Comparison of ENCODE assay signal across 1 cellular context in the genomic region with DNA sequence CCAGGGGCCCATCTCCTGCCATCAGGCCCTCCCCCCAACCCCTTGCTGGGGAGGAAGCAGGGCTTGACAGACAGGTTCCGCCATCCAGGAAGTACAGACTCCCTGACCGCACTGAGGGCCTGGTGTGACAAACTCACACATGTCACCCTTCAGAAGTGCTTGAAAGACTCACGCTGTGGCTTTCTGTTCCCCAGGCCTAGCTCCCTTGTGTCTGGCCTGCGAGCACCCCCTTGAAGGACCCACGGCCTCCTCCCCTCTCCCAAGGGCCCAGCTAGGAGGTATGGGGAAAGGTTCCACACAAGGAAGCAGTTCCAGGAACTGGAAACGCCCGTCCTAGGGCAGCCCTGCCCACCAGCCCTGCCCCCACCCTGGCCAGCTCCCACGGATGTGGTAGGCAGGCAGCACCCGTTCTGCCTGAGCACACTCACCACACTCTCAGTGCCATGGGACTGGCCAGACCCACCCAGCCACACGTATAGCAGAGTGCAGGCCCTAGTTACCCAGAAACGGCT.
TF ChIP-seq lines count a peak whose summit lies in the region.

No MANE protein-coding gene starts in this region.

TF ChIP-seq in WTC11, 78 proteins besides CTCF, POLR2A, EP300 and RAD21 (continued from another document):
- TF ChIP-seq, protein P1, sequence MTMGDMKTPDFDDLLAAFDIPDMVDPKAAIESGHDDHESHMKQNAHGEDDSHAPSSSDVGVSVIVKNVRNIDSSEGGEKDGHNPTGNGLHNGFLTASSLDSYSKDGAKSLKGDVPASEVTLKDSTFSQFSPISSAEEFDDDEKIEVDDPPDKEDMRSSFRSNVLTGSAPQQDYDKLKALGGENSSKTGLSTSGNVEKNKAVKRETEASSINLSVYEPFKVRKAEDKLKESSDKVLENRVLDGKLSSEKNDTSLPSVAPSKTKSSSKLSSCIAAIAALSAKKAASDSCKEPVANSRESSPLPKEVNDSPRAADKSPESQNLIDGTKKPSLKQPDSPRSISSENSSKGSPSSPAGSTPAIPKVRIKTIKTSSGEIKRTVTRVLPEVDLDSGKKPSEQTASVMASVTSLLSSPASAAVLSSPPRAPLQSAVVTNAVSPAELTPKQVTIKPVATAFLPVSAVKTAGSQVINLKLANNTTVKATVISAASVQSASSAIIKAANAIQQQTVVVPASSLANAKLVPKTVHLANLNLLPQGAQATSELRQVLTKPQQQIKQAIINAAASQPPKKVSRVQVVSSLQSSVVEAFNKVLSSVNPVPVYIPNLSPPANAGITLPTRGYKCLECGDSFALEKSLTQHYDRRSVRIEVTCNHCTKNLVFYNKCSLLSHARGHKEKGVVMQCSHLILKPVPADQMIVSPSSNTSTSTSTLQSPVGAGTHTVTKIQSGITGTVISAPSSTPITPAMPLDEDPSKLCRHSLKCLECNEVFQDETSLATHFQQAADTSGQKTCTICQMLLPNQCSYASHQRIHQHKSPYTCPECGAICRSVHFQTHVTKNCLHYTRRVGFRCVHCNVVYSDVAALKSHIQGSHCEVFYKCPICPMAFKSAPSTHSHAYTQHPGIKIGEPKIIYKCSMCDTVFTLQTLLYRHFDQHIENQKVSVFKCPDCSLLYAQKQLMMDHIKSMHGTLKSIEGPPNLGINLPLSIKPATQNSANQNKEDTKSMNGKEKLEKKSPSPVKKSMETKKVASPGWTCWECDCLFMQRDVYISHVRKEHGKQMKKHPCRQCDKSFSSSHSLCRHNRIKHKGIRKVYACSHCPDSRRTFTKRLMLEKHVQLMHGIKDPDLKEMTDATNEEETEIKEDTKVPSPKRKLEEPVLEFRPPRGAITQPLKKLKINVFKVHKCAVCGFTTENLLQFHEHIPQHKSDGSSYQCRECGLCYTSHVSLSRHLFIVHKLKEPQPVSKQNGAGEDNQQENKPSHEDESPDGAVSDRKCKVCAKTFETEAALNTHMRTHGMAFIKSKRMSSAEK (CRISPR knock-in tag; IDR thresholded peaks at IDR 0.05; ENCODE audit: borderline replicate concordance): no peak
- TF ChIP-seq, protein P2, sequence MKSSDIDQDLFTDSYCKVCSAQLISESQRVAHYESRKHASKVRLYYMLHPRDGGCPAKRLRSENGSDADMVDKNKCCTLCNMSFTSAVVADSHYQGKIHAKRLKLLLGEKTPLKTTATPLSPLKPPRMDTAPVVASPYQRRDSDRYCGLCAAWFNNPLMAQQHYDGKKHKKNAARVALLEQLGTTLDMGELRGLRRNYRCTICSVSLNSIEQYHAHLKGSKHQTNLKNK (CRISPR knock-in tag; IDR thresholded peaks at IDR 0.05): 0 out of 2 replicates have a peak, but pooled peaks have one; percentile 15
- TF ChIP-seq, protein P3, sequence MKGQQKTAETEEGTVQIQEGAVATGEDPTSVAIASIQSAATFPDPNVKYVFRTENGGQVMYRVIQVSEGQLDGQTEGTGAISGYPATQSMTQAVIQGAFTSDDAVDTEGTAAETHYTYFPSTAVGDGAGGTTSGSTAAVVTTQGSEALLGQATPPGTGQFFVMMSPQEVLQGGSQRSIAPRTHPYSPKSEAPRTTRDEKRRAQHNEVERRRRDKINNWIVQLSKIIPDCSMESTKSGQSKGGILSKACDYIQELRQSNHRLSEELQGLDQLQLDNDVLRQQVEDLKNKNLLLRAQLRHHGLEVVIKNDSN (CRISPR knock-in tag; IDR thresholded peaks at IDR 0.05): no peak
- TF ChIP-seq ZNF138 (CRISPR knock-in tag; conservative IDR thresholded peaks at IDR 0.05): no peak
